In genomic region chrX:153794018-153794896, GRCh38 we compare ENCODE assay signal across 1 cellular context.
TF ChIP-seq lines count a peak whose summit lies in the region.

TSS of gene IDH3G (minus strand) at chrX:153794375. CDS start at chrX:153794326, 49 bp downstream.
TSS of gene SSR4 (plus strand) at chrX:153794668. CDS start at chrX:153794688, 20 bp downstream.

TF ChIP-seq in HepG2, 621 proteins besides CTCF, POLR2A, EP300 and RAD21 (continued from another document and continues in another):
- no peak; the same call in 1 of the 2 replicates for TF ChIP-seq ARID5B (CRISPR knock-in tag; IDR thresholded peaks at IDR 0.05)
- TF ChIP-seq AKAP8 (CRISPR knock-in tag; IDR thresholded peaks at IDR 0.05) = no peak
- TF ChIP-seq ATF1 (CRISPR knock-in tag; IDR thresholded peaks at IDR 0.05) = peak; percentile 85
- peak; percentile 14; the same call in 1 of the 2 replicates for TF ChIP-seq TFE3 (CRISPR knock-in tag; IDR thresholded peaks at IDR 0.05)
- TF ChIP-seq SNAI1 (CRISPR knock-in tag; IDR thresholded peaks at IDR 0.05; ENCODE audit: borderline replicate concordance) = 0 out of 2 replicates have a peak, but pooled peaks have one; percentile 25
- peak; percentile 81 for TF ChIP-seq GATAD1 (CRISPR knock-in tag; IDR thresholded peaks at IDR 0.05)
- no peak for TF ChIP-seq TEF (CRISPR knock-in tag; IDR thresholded peaks at IDR 0.05)
- no peak for TF ChIP-seq ZNF468 (CRISPR knock-in tag; IDR thresholded peaks at IDR 0.05)
- TF ChIP-seq MIER2 (CRISPR knock-in tag; IDR thresholded peaks at IDR 0.05) = peak; percentile 42; the same call in 1 of the 2 replicates
- no peak for TF ChIP-seq PCBP1 (IDR thresholded peaks at IDR 0.05; ENCODE audit: borderline replicate concordance, low read depth, low read length)
- TF ChIP-seq ZNF329 (CRISPR knock-in tag; IDR thresholded peaks at IDR 0.05; ENCODE audit: low read depth) = 0 out of 2 replicates have a peak, but pooled peaks have one; percentile 38
- TF ChIP-seq U2AF1 (optimal IDR thresholded peaks at IDR 0.05; ENCODE audit: low read depth, low read length) = no peak
- TF ChIP-seq, protein P1, sequence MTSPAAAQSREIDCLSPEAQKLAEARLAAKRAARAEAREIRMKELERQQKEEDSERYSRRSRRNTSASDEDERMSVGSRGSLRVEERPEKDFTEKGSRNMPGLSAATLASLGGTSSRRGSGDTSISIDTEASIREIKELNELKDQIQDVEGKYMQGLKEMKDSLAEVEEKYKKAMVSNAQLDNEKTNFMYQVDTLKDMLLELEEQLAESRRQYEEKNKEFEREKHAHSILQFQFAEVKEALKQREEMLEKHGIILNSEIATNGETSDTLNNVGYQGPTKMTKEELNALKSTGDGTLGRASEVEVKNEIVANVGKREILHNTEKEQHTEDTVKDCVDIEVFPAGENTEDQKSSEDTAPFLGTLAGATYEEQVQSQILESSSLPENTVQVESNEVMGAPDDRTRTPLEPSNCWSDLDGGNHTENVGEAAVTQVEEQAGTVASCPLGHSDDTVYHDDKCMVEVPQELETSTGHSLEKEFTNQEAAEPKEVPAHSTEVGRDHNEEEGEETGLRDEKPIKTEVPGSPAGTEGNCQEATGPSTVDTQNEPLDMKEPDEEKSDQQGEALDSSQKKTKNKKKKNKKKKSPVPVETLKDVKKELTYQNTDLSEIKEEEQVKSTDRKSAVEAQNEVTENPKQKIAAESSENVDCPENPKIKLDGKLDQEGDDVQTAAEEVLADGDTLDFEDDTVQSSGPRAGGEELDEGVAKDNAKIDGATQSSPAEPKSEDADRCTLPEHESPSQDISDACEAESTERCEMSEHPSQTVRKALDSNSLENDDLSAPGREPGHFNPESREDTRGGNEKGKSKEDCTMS (CRISPR knock-in tag; conservative IDR thresholded peaks at IDR 0.05) = no peak
- no peak for TF ChIP-seq GTF3A (CRISPR knock-in tag; conservative IDR thresholded peaks at IDR 0.05)
- no peak for TF ChIP-seq ZMYM2 (CRISPR knock-in tag; IDR thresholded peaks at IDR 0.05)
- TF ChIP-seq MTF2 (CRISPR knock-in tag; IDR thresholded peaks at IDR 0.05; ENCODE audit: borderline replicate concordance) = no peak
- peak; percentile 41; the same call in 1 of the 2 replicates for TF ChIP-seq KDM2A (CRISPR knock-in tag; IDR thresholded peaks at IDR 0.05; ENCODE audit: borderline replicate concordance, low read depth)
- TF ChIP-seq, protein P2, sequence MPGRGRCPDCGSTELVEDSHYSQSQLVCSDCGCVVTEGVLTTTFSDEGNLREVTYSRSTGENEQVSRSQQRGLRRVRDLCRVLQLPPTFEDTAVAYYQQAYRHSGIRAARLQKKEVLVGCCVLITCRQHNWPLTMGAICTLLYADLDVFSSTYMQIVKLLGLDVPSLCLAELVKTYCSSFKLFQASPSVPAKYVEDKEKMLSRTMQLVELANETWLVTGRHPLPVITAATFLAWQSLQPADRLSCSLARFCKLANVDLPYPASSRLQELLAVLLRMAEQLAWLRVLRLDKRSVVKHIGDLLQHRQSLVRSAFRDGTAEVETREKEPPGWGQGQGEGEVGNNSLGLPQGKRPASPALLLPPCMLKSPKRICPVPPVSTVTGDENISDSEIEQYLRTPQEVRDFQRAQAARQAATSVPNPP (CRISPR knock-in tag; IDR thresholded peaks at IDR 0.05) = 0 out of 2 replicates have a peak, but pooled peaks have one; percentile 42
- no peak for TF ChIP-seq RAD51 (IDR thresholded peaks at IDR 0.05; ENCODE audit: borderline replicate concordance)
- no peak for TF ChIP-seq KLF13 (CRISPR knock-in tag; IDR thresholded peaks at IDR 0.05)
- TF ChIP-seq ZFP36L1 (CRISPR knock-in tag; IDR thresholded peaks at IDR 0.05) = peak; percentile 47; the same call in 1 of the 2 replicates
- TF ChIP-seq PHB2 (IDR thresholded peaks at IDR 0.05; ENCODE audit: partially characterized antibody) = no peak
- TF ChIP-seq ZNF407 (CRISPR knock-in tag; IDR thresholded peaks at IDR 0.05; ENCODE audit: not compliant biosample characterization) = no peak
- TF ChIP-seq ZNF530 (CRISPR knock-in tag; IDR thresholded peaks at IDR 0.05; ENCODE audit: low read depth) = no peak
- TF ChIP-seq PLRG1 (conservative IDR thresholded peaks at IDR 0.05) = no peak
- TF ChIP-seq CBX2 (IDR thresholded peaks at IDR 0.05; ENCODE audit: low read depth, low read length) = no peak
- TF ChIP-seq CBX2 (CRISPR knock-in tag; IDR thresholded peaks at IDR 0.05; ENCODE audit: low read depth) = no peak
- no peak for TF ChIP-seq PAX8 (CRISPR knock-in tag; IDR thresholded peaks at IDR 0.05; ENCODE audit: borderline replicate concordance)
- no peak for TF ChIP-seq NRL (CRISPR knock-in tag; IDR thresholded peaks at IDR 0.05; ENCODE audit: borderline replicate concordance)
- TF ChIP-seq TCF7 (IDR thresholded peaks at IDR 0.05; ENCODE audit: low read depth) = no peak
- TF ChIP-seq ZNF460 (CRISPR knock-in tag; IDR thresholded peaks at IDR 0.05; ENCODE audit: borderline replicate concordance) = no peak
- no peak for TF ChIP-seq ONECUT2 (CRISPR knock-in tag; IDR thresholded peaks at IDR 0.05)
- no peak for TF ChIP-seq ZNF333 (CRISPR knock-in tag; IDR thresholded peaks at IDR 0.05; ENCODE audit: borderline replicate concordance)
- no peak for TF ChIP-seq ZNF10 (CRISPR knock-in tag; IDR thresholded peaks at IDR 0.05; ENCODE audit: borderline replicate concordance, low read depth)
- TF ChIP-seq ZNF782 (CRISPR knock-in tag; IDR thresholded peaks at IDR 0.05; ENCODE audit: borderline replicate concordance) = no peak
- no peak for TF ChIP-seq ZSCAN21 (CRISPR knock-in tag; IDR thresholded peaks at IDR 0.05; ENCODE audit: borderline replicate concordance)
- no peak for TF ChIP-seq SALL2 (CRISPR knock-in tag; IDR thresholded peaks at IDR 0.05)
- TF ChIP-seq ZNF432 (CRISPR knock-in tag; IDR thresholded peaks at IDR 0.05; ENCODE audit: borderline replicate concordance) = no peak
- no peak for TF ChIP-seq ZBTB49 (CRISPR knock-in tag; IDR thresholded peaks at IDR 0.05; ENCODE audit: borderline replicate concordance)
